ENCODE assay signal across 12 cellular contexts in genomic region chr1:228465571-228466146, GRCh38. TPM values are rescaled to one million over a fixed set of nuclear protein-coding genes. Genes with fewer than 3 reads are reported as not detected.
DNase-seq lines count a peak whose midpoint lies in the region; ATAC-seq and TF ChIP-seq lines count a peak whose summit lies in the region.
"Had no signal": no experiment of that assay in that cellular context is flagged by ENCODE, and none has a peak within 500 bp of the region (broad histone marks: within the 10 kb centered on the region; RNA-seq: fewer than 3 reads in every experiment).

No MANE protein-coding gene starts in this region.

- H3K4me3 ChIP-seq in neuronal stem cell (ENCODE audit: low read length in 2 of 2): peak overlapping the region in 1 of 2 donors; percentile 79

- no peak for DNase-seq in activated CD4-positive, CD25-positive, alpha-beta regulatory T cell (lab: John Stamatoyannopoulos, UW)
- DNase-seq in NCI-H2227 (lab: John Stamatoyannopoulos, UW; ENCODE audit: unreplicated experiment) (peak; percentile 37), neuronal stem cell (ENCODE audit: low spot score) (no peak), ACHN (no peak)
- DNase-seq in effector CD4-positive, alpha-beta T cell: no peak
- DNase-seq: NCI-H446 treated with DMSO at 0.1 percent for 48 hours, spleen had no signal

- peaks cover 9 to 17% of the 10 kb centered on the region in 2 donors for H3K4me1 ChIP-seq in neuronal stem cell (ENCODE audit: control insufficient read depth in 2 of 2, insufficient read depth in 1 of 2, low read depth in 1 of 2, low read length in 2 of 2)
- H3K4me1 ChIP-seq: breast epithelium had no signal

- H3K27ac ChIP-seq in neuronal stem cell (replicated peaks; ENCODE audit: low read length): no peak overlapping the region
- H3K27ac ChIP-seq: breast epithelium, esophagus muscularis mucosa had no signal

- H3K14ac ChIP-seq in neuronal stem cell (ENCODE audit: low read length): no peak overlapping the region

- no peak overlapping the region for H3K18ac ChIP-seq in neuronal stem cell (ENCODE audit: low read length)

- H2AFZ ChIP-seq in neuronal stem cell (ENCODE audit: low read length): peak overlapping the region; percentile 88

- H3K36me3 ChIP-seq in neuronal stem cell (replicated peaks in 1 of 2; ENCODE audit: control insufficient read depth in 2 of 2, insufficient read depth in 2 of 2, low read length in 2 of 2): no peaks in the 10 kb centered on the region
- H3K36me3 ChIP-seq: breast epithelium, esophagus muscularis mucosa, spleen had no signal

- H2BK12ac ChIP-seq in neuronal stem cell (ENCODE audit: low read length): no peak overlapping the region

- H3K4me2 ChIP-seq in neuronal stem cell (ENCODE audit: insufficient read depth, low read length, poor library complexity, severe bottlenecking): no peak overlapping the region

- H4K8ac ChIP-seq in neuronal stem cell (ENCODE audit: low read depth, low read length): no peak overlapping the region

- H3K27me3 Mint-ChIP-seq in brain: peaks cover 9% of the 10 kb centered on the region

- H2BK120ac ChIP-seq in neuronal stem cell (ENCODE audit: low read depth, low read length): no peak overlapping the region

- peak overlapping the region; percentile 86 to 99 (median 95) for H3K27ac Mint-ChIP-seq in brain

- no peak for TF ChIP-seq CTCF in brain (conservative IDR thresholded peaks at IDR 0.05)

- no peaks in the 10 kb centered on the region for H3K79me1 ChIP-seq in neuronal stem cell (ENCODE audit: low read depth, low read length)

- H3K27me3 ChIP-seq in neuronal stem cell (ENCODE audit: control insufficient read depth in 3 of 3, insufficient read depth in 3 of 3, low read depth in 1 of 3, low read length in 3 of 3): peaks cover 0 to 68% (median 0%) of the 10 kb centered on the region in 3 experiments

- H3K4me1 Mint-ChIP-seq in brain: peaks cover 61% of the 10 kb centered on the region

- in situ Hi-C loops in ACHN (cut with HindIII; ENCODE audit: low pct_ligation_motif_present, low pct_unique_long_range_greater_than_20kb, low sequenced_read_pairs): no loop called here

- no peak overlapping the region for H3K4ac ChIP-seq in neuronal stem cell (ENCODE audit: low read length)

- no peak overlapping the region for H2AK5ac ChIP-seq in neuronal stem cell (ENCODE audit: low read depth, low read length)

- H4K91ac ChIP-seq in neuronal stem cell (ENCODE audit: low read depth, low read length, poor library complexity): no peak overlapping the region

- no CpG with 5 or more reads among the region's 8 CpGs for WGBS in neuronal stem cell (ENCODE audit: extremely low coverage in 2 of 2, insufficient read length in 2 of 2, insufficient replicate concordance in 1 of 2), 2 donors

- no peak overlapping the region for H3K23ac ChIP-seq in neuronal stem cell (ENCODE audit: low read depth, low read length, poor library complexity)

- H3K9me3 Mint-ChIP-seq in brain: no peaks in the 10 kb centered on the region

- H2BK5ac ChIP-seq in neuronal stem cell (ENCODE audit: low read length): no peak overlapping the region

- ATAC-seq in activated CD4-positive, CD25-positive, alpha-beta regulatory T cell treated with anti-CD3 and anti-CD28 coated beads, Interleukin-2, amount 50 U/mL, for 24 hours: peak; percentile 13 to 14
- ATAC-seq in GM19467 (IDR thresholded peaks at IDR 0.05; ENCODE audit: unreplicated experiment): no peak

- no peaks in the 10 kb centered on the region for H3K9me3 ChIP-seq in neuronal stem cell (replicated peaks in 1 of 2; ENCODE audit: control insufficient read depth in 2 of 2, insufficient read depth in 1 of 2, low read depth in 1 of 2, low read length in 2 of 2)
- H3K9me3 ChIP-seq: breast epithelium, esophagus muscularis mucosa, spleen had no signal

- peak overlapping the region; percentile 88 to 95 (median 91) for H3K4me3 Mint-ChIP-seq in brain

- no peak overlapping the region for H3K9ac ChIP-seq in neuronal stem cell (ENCODE audit: low read depth, low read length, poor library complexity)

- H2BK15ac ChIP-seq in neuronal stem cell (ENCODE audit: low read length): no peak overlapping the region

- peaks cover 4% of the 10 kb centered on the region for H3K36me3 Mint-ChIP-seq in brain

RNA-seq across cellular contexts. Expression of gene RNF187, which starts 21.5 kb away (rescaled TPM):
- polyA plus RNA-seq in brain (ENCODE audit: insufficient read depth, low read depth, low replicate concordance): 531 TPM
- 35.9 TPM for polyA plus RNA-seq in neuronal stem cell (2013, experiment 1 of 2)
- 35.7 TPM for polyA plus RNA-seq in neuronal stem cell (2013, experiment 2 of 2)

RNA-seq across cellular contexts. Expression of gene TRIM17, which starts 49.0 kb away (rescaled TPM):
- polyA plus RNA-seq in brain (ENCODE audit: insufficient read depth, low read depth, low replicate concordance): 0.61 TPM
- 4.1 TPM for polyA plus RNA-seq in neuronal stem cell (2013, experiment 1 of 2)
- 3.7 TPM for polyA plus RNA-seq in neuronal stem cell (2013, experiment 2 of 2)

RNA-seq across cellular contexts. Expression of gene TRIM11, which starts 59.0 kb away (rescaled TPM):
- polyA plus RNA-seq in brain (ENCODE audit: insufficient read depth, low read depth, low replicate concordance): 21.0 TPM
- polyA plus RNA-seq in neuronal stem cell (2013, experiment 1 of 2): 13.5 TPM
- 13.3 TPM for polyA plus RNA-seq in neuronal stem cell (2013, experiment 2 of 2)
